17 cellular contexts compared by ENCODE assay signal in genomic region chr22:27370281-27370680, GRCh38.
DNase-seq lines count a peak whose midpoint lies in the region; ATAC-seq and TF ChIP-seq lines count a peak whose summit lies in the region.
"Had no signal": no experiment of that assay in that cellular context is flagged by ENCODE, and none has a peak within 500 bp of the region (broad histone marks: within the 10 kb centered on the region; RNA-seq: fewer than 3 reads in every experiment).

No MANE protein-coding gene starts in this region.

- H3K27ac ChIP-seq in suprapubic skin = no peak overlapping the region
- H3K27ac ChIP-seq: neural progenitor cell, spleen, thoracic aorta had no signal

- H3K36me3 ChIP-seq in suprapubic skin = no peaks in the 10 kb centered on the region
- H3K36me3 ChIP-seq: neural progenitor cell, spleen, thoracic aorta had no signal

- peaks cover 9% of the 10 kb centered on the region for H3K27me3 ChIP-seq in suprapubic skin

- H3K9me3 ChIP-seq in suprapubic skin = no peaks in the 10 kb centered on the region
- H3K9me3 ChIP-seq: thoracic aorta had no signal

- no peaks in the 10 kb centered on the region for H3K4me1 ChIP-seq in suprapubic skin
- H3K4me1 ChIP-seq: spleen had no signal

- TF ChIP-seq POLR2A in suprapubic skin (IDR thresholded peaks at IDR 0.05) = no peak

- DNase-seq in CD1c-positive myeloid dendritic cell (ENCODE audit: extremely low spot score) = peak; percentile 84
- peak; percentile 58 for DNase-seq in KBM-7
- peak; percentile 82 for DNase-seq in OCI-M1 (lab: John Stamatoyannopoulos, UW)
- peak; percentile 1 for DNase-seq in dermis blood vessel endothelial cell
- DNase-seq in suprapubic skin (ENCODE audit: low spot score in 2 of 2) = no peak
- no peak for DNase-seq in effector CD4-positive, alpha-beta T cell
- DNase-seq: activated CD4-positive, CD25-positive, alpha-beta regulatory T cell treated with anti-CD3 and anti-CD28 coated beads, Interleukin-2, amount 50 U/mL, for 72 hours; Calu3; H7; NCI-H146; NCI-H2227 treated with DMSO at 0.1 percent for 48 hours; spleen; T-helper 17 cell had no signal

- TF ChIP-seq EP300 in suprapubic skin (IDR thresholded peaks at IDR 0.05) = no peak

- H3K4me3 ChIP-seq in suprapubic skin = no peak overlapping the region
- H3K4me3 ChIP-seq: neural progenitor cell, spleen, thoracic aorta had no signal

- ATAC-seq in HG02938 (IDR thresholded peaks at IDR 0.05; ENCODE audit: unreplicated experiment) = no peak
- ATAC-seq in HG02970 (IDR thresholded peaks at IDR 0.05; ENCODE audit: low FRiP score, unreplicated experiment) = no peak
- ATAC-seq: T-helper 17 cell had no signal

- in situ Hi-C loops in KBM-7 (cut with MboI; ENCODE audit: low pct_unique_long_range_greater_than_20kb, low sequenced_read_pairs) = no loop called here

- 59% methylated on average over 4 of the region's 4 CpGs for WGBS in suprapubic skin

- no peak for TF ChIP-seq CTCF in suprapubic skin (IDR thresholded peaks at IDR 0.05)

Comparison
In these comparisons a context has a peak if more than half of its experiments do, and no peak if none do; other contexts are left out.
1. DNase-seq: peak in CD1c-positive myeloid dendritic cell (single experiment), KBM-7 (single experiment), OCI-M1 (single experiment) and dermis blood vessel endothelial cell (single experiment); none in suprapubic skin (0 of 2) and effector CD4-positive, alpha-beta T cell (single experiment).